25 cellular contexts compared by ENCODE assay signal in genomic region chr9:28120241-28121025, GRCh38.
DNase-seq lines count a peak whose midpoint lies in the region; ATAC-seq, FAIRE-seq and TF ChIP-seq lines count a peak whose summit lies in the region.
"Had no signal": no experiment of that assay in that cellular context is flagged by ENCODE, and none has a peak within 500 bp of the region (broad histone marks: within the 10 kb centered on the region; RNA-seq: fewer than 3 reads in every experiment).

No MANE protein-coding gene starts in this region.

- TF ChIP-seq CTCF in D721Med (IDR thresholded peaks at IDR 0.05; ENCODE audit: insufficient read depth, missing control alignments): no peak
- TF ChIP-seq CTCF in endothelial cell (IDR thresholded peaks at IDR 0.05; ENCODE audit: unreplicated experiment): no peak

- H3K9me3 Mint-ChIP-seq in endothelial cell (ENCODE audit: unreplicated experiment): no peaks in the 10 kb centered on the region
- H3K9me3 Mint-ChIP-seq: activated T-cell treated with anti-CD3 and anti-CD28 coated beads, Interleukin-2, amount 50 U/mL, for 72 hours; memory B cell; stimulated activated naive CD8-positive, alpha-beta T cell treated with anti-CD3 and anti-CD28 coated beads, Interleukin-15, Interleukin-2, amounts not matched to agents 100 ng/mL and 50 ng/mL, for 24 hours had no signal

- DNase-seq in D721Med (ENCODE audit: insufficient read length, low spot score) (no peak), NCI-H1092 (lab: John Stamatoyannopoulos, UW) (peak; percentile 53), NCI-H446 (lab: John Stamatoyannopoulos, UW) (peak; percentile 43 to 64), endothelial cell (ENCODE audit: low spot score) (no peak), cerebellum (ENCODE audit: low spot score) (no peak), SIG-M5 (lab: John Stamatoyannopoulos, UW) (no peak)
- no peak for DNase-seq in activated T-cell treated with anti-CD3 and anti-CD28 coated beads, Interleukin-2, amount 50 U/mL, for 1 hour
- DNase-seq: activated CD8-positive, alpha-beta T cell treated with anti-CD3 and anti-CD28 coated beads, Interleukin-2, amount 10 ng/mL, durations not matched to agents 7 days and 5 days; activated naive CD4-positive, alpha-beta T cell treated with anti-CD3 and anti-CD28 coated beads, Interleukin-2, amount 50 U/mL, for 16 hours; activated T-cell treated with anti-CD3 and anti-CD28 coated beads, Interleukin-2, amount 50 U/mL, for 72 hours; CD4-positive, alpha-beta memory T cell; colonic mucosa; hippocampal formation; natural killer cell; NCI-H1694; NCI-H82; posterior cingulate gyrus had no signal

- peaks cover 24% of the 10 kb centered on the region for H3K4me1 Mint-ChIP-seq in endothelial cell (ENCODE audit: unreplicated experiment)
- H3K4me1 Mint-ChIP-seq: CD4-positive, alpha-beta memory T cell; memory B cell had no signal

- H3K27me3 Mint-ChIP-seq in endothelial cell (ENCODE audit: unreplicated experiment): no peaks in the 10 kb centered on the region
- H3K27me3 Mint-ChIP-seq: CD4-positive, alpha-beta memory T cell; memory B cell; stimulated activated naive CD8-positive, alpha-beta T cell treated with anti-CD3 and anti-CD28 coated beads, Interleukin-15, Interleukin-2, amounts not matched to agents 100 ng/mL and 50 ng/mL, for 24 hours had no signal

- no peak overlapping the region for H3K4me3 Mint-ChIP-seq in endothelial cell (ENCODE audit: unreplicated experiment)
- H3K4me3 Mint-ChIP-seq: activated CD8-positive, alpha-beta T cell treated with anti-CD3 and anti-CD28 coated beads, Interleukin-2, amount 10 ng/mL, durations not matched to agents 7 days and 5 days; activated T-cell treated with anti-CD3 and anti-CD28 coated beads, Interleukin-2, amount 50 U/mL, for 72 hours; CD4-positive, alpha-beta memory T cell; memory B cell; natural killer cell; stimulated activated naive CD8-positive, alpha-beta T cell treated with anti-CD3 and anti-CD28 coated beads, Interleukin-15, Interleukin-2, amounts not matched to agents 100 ng/mL and 50 ng/mL, for 24 hours had no signal

- ATAC-seq in GM19455 (IDR thresholded peaks at IDR 0.05; ENCODE audit: unreplicated experiment): no peak
- ATAC-seq: activated CD4-positive, CD25-positive, alpha-beta regulatory T cell treated with anti-CD3 and anti-CD28 coated beads, Interleukin-2, amount 50 U/mL, for 24 hours; activated CD8-positive, alpha-beta T cell treated with anti-CD3 and anti-CD28 coated beads, Interleukin-2, amount 10 ng/mL, durations not matched to agents 7 days and 5 days; activated T-cell treated with anti-CD3 and anti-CD28 coated beads, Interleukin-2, amount 50 U/mL, for 72 hours; natural killer cell had no signal

- H3K36me3 Mint-ChIP-seq in endothelial cell (ENCODE audit: low read depth, unreplicated experiment): no peaks in the 10 kb centered on the region
- H3K36me3 Mint-ChIP-seq: CD4-positive, alpha-beta memory T cell; memory B cell; natural killer cell had no signal

- peak; percentile 21 for FAIRE-seq in D721Med (lab: Jason Lieb, UNC)
- FAIRE-seq: astrocyte, endometrium, GM18507, keratinocyte had no signal

- peak overlapping the region; percentile 92 for H3K27ac Mint-ChIP-seq in endothelial cell (ENCODE audit: unreplicated experiment)
- H3K27ac Mint-ChIP-seq: activated CD8-positive, alpha-beta T cell treated with anti-CD3 and anti-CD28 coated beads, Interleukin-2, amount 10 ng/mL, durations not matched to agents 7 days and 5 days; activated T-cell treated with anti-CD3 and anti-CD28 coated beads, Interleukin-2, amount 50 U/mL, for 72 hours; CD4-positive, alpha-beta memory T cell; memory B cell; natural killer cell; stimulated activated naive CD8-positive, alpha-beta T cell treated with anti-CD3 and anti-CD28 coated beads, Interleukin-15, Interleukin-2, amounts not matched to agents 100 ng/mL and 50 ng/mL, for 24 hours had no signal

Comparison
In these comparisons a context has a peak if more than half of its experiments do, and no peak if none do; other contexts are left out.
1. DNase-seq: peak in NCI-H1092 (single experiment) and NCI-H446 (2 of 2); none in D721Med (single experiment), endothelial cell (single experiment), activated T-cell treated with anti-CD3 and anti-CD28 coated beads, Interleukin-2, amount 50 U/mL, for 1 hour (single experiment), cerebellum (single experiment) and SIG-M5 (single experiment).